9 cellular contexts compared by ENCODE assay signal in genomic region chr20:45294003-45294368, GRCh38. TPM values are rescaled to one million over a fixed set of nuclear protein-coding genes. Genes with fewer than 3 reads are reported as not detected.
DNase-seq lines count a peak whose midpoint lies in the region; FAIRE-seq and TF ChIP-seq lines count a peak whose summit lies in the region.
"Had no signal": no experiment of that assay in that cellular context is flagged by ENCODE, and none has a peak within 500 bp of the region (broad histone marks: within the 10 kb centered on the region; RNA-seq: fewer than 3 reads in every experiment).

No MANE protein-coding gene starts in this region.

- no peak overlapping the region for H2AK5ac ChIP-seq in neuronal stem cell (ENCODE audit: low read depth, low read length)

- H3K4me1 Mint-ChIP-seq in chondrocyte (ENCODE audit: low read depth): peaks cover 8% of the 10 kb centered on the region

- WGBS in neuronal stem cell (ENCODE audit: extremely low coverage in 2 of 2, insufficient read length in 2 of 2, insufficient replicate concordance in 1 of 2), 2 donors: no CpG with 5 or more reads among the region's 5 CpGs

- H4K8ac ChIP-seq in neuronal stem cell (ENCODE audit: low read depth, low read length): no peak overlapping the region

- H3K4me1 ChIP-seq in BE2C (no peaks in the 10 kb centered on the region), HUES48 (ENCODE audit: control insufficient read depth, insufficient read depth, low read length) (peaks cover 8% of the 10 kb centered on the region; the same call in 1 of the 2 replicates), neuronal stem cell (ENCODE audit: control insufficient read depth in 2 of 2, insufficient read depth in 1 of 2, low read depth in 1 of 2, low read length in 2 of 2) (peaks cover 2% of the 10 kb centered on the region in 2 donors)

- H3K27ac Mint-ChIP-seq in chondrocyte (ENCODE audit: unreplicated experiment): no peak overlapping the region

- H3K27me3 ChIP-seq in BE2C (peaks cover 11% of the 10 kb centered on the region), HUES48 (ENCODE audit: control insufficient read depth, insufficient read depth, low read length) (peaks cover 24% of the 10 kb centered on the region), neuronal stem cell (ENCODE audit: control insufficient read depth in 3 of 3, insufficient read depth in 3 of 3, low read depth in 1 of 3, low read length in 3 of 3) (peaks cover 0 to 24% (median 3%) of the 10 kb centered on the region in 3 experiments)

- H2AFZ ChIP-seq in neuronal stem cell (ENCODE audit: low read length): peak overlapping the region; percentile 99

- no peaks in the 10 kb centered on the region for H3K79me1 ChIP-seq in neuronal stem cell (ENCODE audit: low read depth, low read length)

- H3K14ac ChIP-seq in neuronal stem cell (ENCODE audit: low read length): no peak overlapping the region

- no peaks in the 10 kb centered on the region for H3K27me3 Mint-ChIP-seq in chondrocyte (ENCODE audit: low read depth)

- no peak for FAIRE-seq in GM19239 (lab: Jason Lieb, UNC)

- H3K27ac ChIP-seq in HUES48 (ENCODE audit: low read depth, low read length) (no peak overlapping the region), neuronal stem cell (replicated peaks; ENCODE audit: low read length) (no peak overlapping the region)

- no peaks in the 10 kb centered on the region for H3K9me3 Mint-ChIP-seq in chondrocyte (ENCODE audit: low read depth)

- H3K9ac ChIP-seq in HUES48 (ENCODE audit: low read depth, low read length) (no peak overlapping the region), neuronal stem cell (ENCODE audit: low read depth, low read length, poor library complexity) (no peak overlapping the region)

- no peaks in the 10 kb centered on the region for H3K36me3 Mint-ChIP-seq in chondrocyte (ENCODE audit: low read depth)

- no peak for DNase-seq in BE2C
- DNase-seq in chondrocyte (ENCODE audit: low spot score): no peak
- no peak for DNase-seq in neuronal stem cell (ENCODE audit: low spot score)
- DNase-seq in putamen (ENCODE audit: low spot score): no peak
- DNase-seq in GM13976 (ENCODE audit: low spot score): no peak
- no peak for DNase-seq in NAMALWA (ENCODE audit: low spot score)
- no peak for DNase-seq in GM19239 (ENCODE audit: insufficient read length, low spot score)

- H3K4me2 ChIP-seq in neuronal stem cell (ENCODE audit: insufficient read depth, low read length, poor library complexity, severe bottlenecking): no peak overlapping the region

- H3K9me3 ChIP-seq in BE2C: no peaks in the 10 kb centered on the region
- peaks cover 10% of the 10 kb centered on the region for H3K9me3 ChIP-seq in HUES48 (ENCODE audit: control insufficient read depth, insufficient read depth, low read length)
- peaks cover 4 to 13% of the 10 kb centered on the region in 2 donors for H3K9me3 ChIP-seq in neuronal stem cell (replicated peaks in 1 of 2; ENCODE audit: control insufficient read depth in 2 of 2, insufficient read depth in 1 of 2, low read depth in 1 of 2, low read length in 2 of 2)

- no peak overlapping the region for H2BK5ac ChIP-seq in neuronal stem cell (ENCODE audit: low read length)

- H2BK12ac ChIP-seq in neuronal stem cell (ENCODE audit: low read length): no peak overlapping the region

- H2BK15ac ChIP-seq in neuronal stem cell (ENCODE audit: low read length): no peak overlapping the region

- H3K4me3 ChIP-seq in BE2C (ENCODE audit: low read depth, low read length): peak overlapping the region; percentile 63
- peak overlapping the region; percentile 55; the same call in 1 of the 2 replicates for H3K4me3 ChIP-seq in HUES48 (ENCODE audit: low read depth, low read length)
- no peak overlapping the region for H3K4me3 ChIP-seq in neuronal stem cell (ENCODE audit: low read length in 2 of 2)

- no peak overlapping the region for H3K23ac ChIP-seq in neuronal stem cell (ENCODE audit: low read depth, low read length, poor library complexity)

- TF ChIP-seq CTCF in BE2C (IDR thresholded peaks at IDR 0.05; ENCODE audit: low read depth, low read length): no peak
- TF ChIP-seq CTCF in chondrocyte (IDR thresholded peaks at IDR 0.05): peak; percentile 65
- TF ChIP-seq CTCF in GM13976 (IDR thresholded peaks at IDR 0.05; ENCODE audit: borderline replicate concordance, control extremely low read depth, extremely low read depth, insufficient read depth, missing control alignments): no peak

- no peak overlapping the region for H2BK120ac ChIP-seq in neuronal stem cell (ENCODE audit: low read depth, low read length)

- in situ Hi-C loops in GM13976 (cut with MboI; ENCODE audit: low sequenced_read_pairs, unreplicated experiment): no loop called here

- H4K91ac ChIP-seq in neuronal stem cell (ENCODE audit: low read depth, low read length, poor library complexity): no peak overlapping the region

- H3K4me3 Mint-ChIP-seq in chondrocyte (ENCODE audit: unreplicated experiment): peak overlapping the region; percentile 75

- no peak overlapping the region for H3K4ac ChIP-seq in neuronal stem cell (ENCODE audit: low read length)

- H3K18ac ChIP-seq in neuronal stem cell (ENCODE audit: low read length): no peak overlapping the region

- H3K36me3 ChIP-seq in BE2C: no peaks in the 10 kb centered on the region
- no peaks in the 10 kb centered on the region for H3K36me3 ChIP-seq in HUES48 (ENCODE audit: control insufficient read depth, insufficient read depth, low read length)
- H3K36me3 ChIP-seq in neuronal stem cell (replicated peaks in 1 of 2; ENCODE audit: control insufficient read depth in 2 of 2, insufficient read depth in 2 of 2, low read length in 2 of 2): no peaks in the 10 kb centered on the region

RNA-seq across cellular contexts. Expression of gene RBPJL, which starts 12.7 kb away (rescaled TPM):
- not detected for polyA plus RNA-seq in BE2C (2012; ENCODE audit: insufficient read depth, insufficient read length, low read depth)
- not detected in 3 replicates for total RNA-seq in chondrocyte
- polyA plus RNA-seq in neuronal stem cell (2013, experiment 1 of 2): not detected
- polyA plus RNA-seq in neuronal stem cell (2013, experiment 2 of 2): 0.04 TPM
- total RNA-seq: pulmonary artery endothelial cell had no signal

RNA-seq across cellular contexts. Expression of gene MATN4, which starts 14.1 kb away (rescaled TPM):
- not detected for polyA plus RNA-seq in BE2C (2012; ENCODE audit: insufficient read depth, insufficient read length, low read depth)
- total RNA-seq in chondrocyte: 0.10 to 0.26 TPM in 2 of 3 replicates, not detected in the other
- 0.11 TPM for polyA plus RNA-seq in neuronal stem cell (2013, experiment 1 of 2)
- polyA plus RNA-seq in neuronal stem cell (2013, experiment 2 of 2): 0.18 TPM
- total RNA-seq: pulmonary artery endothelial cell had no signal

RNA-seq across cellular contexts. Expression of gene SLPI, which starts 39.6 kb away (rescaled TPM):
- polyA plus RNA-seq in BE2C (2012; ENCODE audit: insufficient read depth, insufficient read length, low read depth): not detected
- 0.40 to 1.3 TPM in 2 of 3 replicates, not detected in the other for total RNA-seq in chondrocyte
- polyA plus RNA-seq in neuronal stem cell (2013, experiment 1 of 2): not detected
- polyA plus RNA-seq in neuronal stem cell (2013, experiment 2 of 2): not detected
- total RNA-seq: pulmonary artery endothelial cell had no signal

RNA-seq across cellular contexts. Expression of gene SDC4, which starts 54.2 kb away (rescaled TPM):
- polyA plus RNA-seq in BE2C (2012; ENCODE audit: insufficient read depth, insufficient read length, low read depth): 24.9 TPM
- 17.1 to 21.4 TPM (median 21.2 TPM) in 3 replicates for total RNA-seq in chondrocyte
- 13.8 TPM for polyA plus RNA-seq in neuronal stem cell (2013, experiment 1 of 2)
- polyA plus RNA-seq in neuronal stem cell (2013, experiment 2 of 2): 15.1 TPM

Comparison
In these comparisons a context has a peak if more than half of its experiments do, and no peak if none do; other contexts are left out.
1. H3K4me3 ChIP-seq: peak in BE2C (single experiment) and HUES48 (single experiment); none in neuronal stem cell (0 of 2).